Comparison of ENCODE assay signal across 28 cellular contexts in genomic region chr18:23033079-23033478, GRCh38.
DNase-seq lines count a peak whose midpoint lies in the region; ATAC-seq and TF ChIP-seq lines count a peak whose summit lies in the region.
"Had no signal": no experiment of that assay in that cellular context is flagged by ENCODE, and none has a peak within 500 bp of the region (broad histone marks: within the 10 kb centered on the region; RNA-seq: fewer than 3 reads in every experiment).

No MANE protein-coding gene starts in this region.

- H3K9me3 ChIP-seq in AG04450 (ENCODE audit: control insufficient read depth, insufficient read depth, low read length) = no peaks in the 10 kb centered on the region
- no peaks in the 10 kb centered on the region for H3K9me3 ChIP-seq in endodermal cell (ENCODE audit: control insufficient read depth, low read length)
- H3K9me3 ChIP-seq in osteoblast (ENCODE audit: low read depth, low read length) = no peaks in the 10 kb centered on the region
- H3K9me3 ChIP-seq: esophagus muscularis mucosa, gastrocnemius medialis, left ventricle myocardium inferior, sigmoid colon, tibial nerve had no signal

- POLR2A ChIA-PET in AG04450 (lab: Yijun Ruan, JAX) = interaction anchor here (0.7 to 1.9 kb wide), 2 partner anchors 347 to 371 kb away, joined by 3 to 9 read pairs; no protein-coding TSS in a partner anchor

- peaks cover 11% of the 10 kb centered on the region for H3K36me3 Mint-ChIP-seq in endodermal cell (ENCODE audit: low read depth)
- H3K36me3 Mint-ChIP-seq in activated T-cell treated with anti-CD3 and anti-CD28 coated beads, Interleukin-2, amount 50 U/mL, for 72 hours (ENCODE audit: insufficient read depth in 2 of 2) = no peaks in the 10 kb centered on the region
- H3K36me3 Mint-ChIP-seq: immature natural killer cell had no signal

- H3K9ac ChIP-seq in endodermal cell (ENCODE audit: extremely low read depth, low read length, poor library complexity, severe bottlenecking) = no peak overlapping the region

- no peaks in the 10 kb centered on the region for H3K27me3 Mint-ChIP-seq in endodermal cell (ENCODE audit: insufficient read depth)
- no peaks in the 10 kb centered on the region for H3K27me3 Mint-ChIP-seq in activated T-cell treated with anti-CD3 and anti-CD28 coated beads, Interleukin-2, amount 50 U/mL, for 72 hours (ENCODE audit: low read depth)
- H3K27me3 Mint-ChIP-seq: activated naive CD8-positive, alpha-beta T cell treated with anti-CD3 and anti-CD28 coated beads, Interleukin-2, amount 10 ng/mL, durations not matched to agents 7 days and 5 days; B cell; stimulated activated naive CD8-positive, alpha-beta T cell treated with anti-CD3 and anti-CD28 coated beads, Interleukin-15, amount 100 ng/mL, for 72 hours had no signal

- WGBS in endodermal cell (ENCODE audit: insufficient coverage in 1 of 2, insufficient read length in 1 of 2), 2 experiments = 85 to 100% methylated on average over 2 to 3 of the region's 3 CpGs

- H3K27ac Mint-ChIP-seq in endodermal cell = peak overlapping the region; percentile 26
- H3K27ac Mint-ChIP-seq in activated T-cell treated with anti-CD3 and anti-CD28 coated beads, Interleukin-2, amount 50 U/mL, for 72 hours = no peak overlapping the region
- H3K27ac Mint-ChIP-seq: activated naive CD8-positive, alpha-beta T cell treated with anti-CD3 and anti-CD28 coated beads, Interleukin-2, amount 10 ng/mL, durations not matched to agents 7 days and 5 days; B cell; immature natural killer cell; stimulated activated naive CD8-positive, alpha-beta T cell treated with anti-CD3 and anti-CD28 coated beads, Interleukin-15, amount 100 ng/mL, for 72 hours had no signal

- no peak overlapping the region for H2AFZ ChIP-seq in osteoblast (ENCODE audit: low read length)

- H3K79me2 ChIP-seq in osteoblast (ENCODE audit: insufficient read depth, low read length) = no peaks in the 10 kb centered on the region

- H3K4me1 ChIP-seq in endodermal cell (ENCODE audit: control insufficient read depth, insufficient read depth, low read length) (peaks cover 3% of the 10 kb centered on the region), osteoblast (ENCODE audit: insufficient read depth, low read length) (peaks cover 24% of the 10 kb centered on the region)
- H3K4me1 ChIP-seq: gastrocnemius medialis, left ventricle myocardium inferior, sigmoid colon had no signal

- H3K36me3 ChIP-seq in endodermal cell (ENCODE audit: control insufficient read depth, insufficient read depth, low read length) (peaks cover 8% of the 10 kb centered on the region), osteoblast (ENCODE audit: insufficient read depth, low read length) (no peaks in the 10 kb centered on the region)
- H3K36me3 ChIP-seq: esophagus muscularis mucosa, gastrocnemius medialis, left ventricle myocardium inferior, tibial nerve had no signal

- CTCF ChIA-PET in AG04450 (lab: Charles Lee) = interaction anchor here (0.6 to 5.2 kb wide), 5 partner anchors 12 to 379 kb away, joined by 3 to 30 read pairs (median 5); no protein-coding TSS in a partner anchor

- peaks cover 16% of the 10 kb centered on the region for H3K4me1 Mint-ChIP-seq in endodermal cell
- no peaks in the 10 kb centered on the region for H3K4me1 Mint-ChIP-seq in activated T-cell treated with anti-CD3 and anti-CD28 coated beads, Interleukin-2, amount 50 U/mL, for 72 hours (ENCODE audit: low read depth)
- H3K4me1 Mint-ChIP-seq: B cell; stimulated activated naive CD8-positive, alpha-beta T cell treated with anti-CD3 and anti-CD28 coated beads, Interleukin-15, amount 100 ng/mL, for 72 hours had no signal

- no peaks in the 10 kb centered on the region for H3K9me3 Mint-ChIP-seq in endodermal cell
- H3K9me3 Mint-ChIP-seq in activated T-cell treated with anti-CD3 and anti-CD28 coated beads, Interleukin-2, amount 50 U/mL, for 72 hours = no peaks in the 10 kb centered on the region
- H3K9me3 Mint-ChIP-seq: activated naive CD8-positive, alpha-beta T cell treated with anti-CD3 and anti-CD28 coated beads, Interleukin-2, amount 10 ng/mL, durations not matched to agents 7 days and 5 days; immature natural killer cell; neural crest cell; stimulated activated naive CD8-positive, alpha-beta T cell treated with anti-CD3 and anti-CD28 coated beads, Interleukin-15, amount 100 ng/mL, for 72 hours had no signal

- no peak overlapping the region for H3K4me3 ChIP-seq in AG04450 (ENCODE audit: low read depth, low read length)
- no peak overlapping the region for H3K4me3 ChIP-seq in endodermal cell (ENCODE audit: low read length)
- no peak overlapping the region for H3K4me3 ChIP-seq in osteoblast (ENCODE audit: insufficient read depth, low read length)
- H3K4me3 ChIP-seq: esophagus muscularis mucosa, gastrocnemius medialis, left ventricle myocardium inferior, sigmoid colon, tibial nerve had no signal

- H3K4me2 ChIP-seq in osteoblast (ENCODE audit: insufficient read depth, low read length) = no peak overlapping the region

- DNase-seq in AG04450 (ENCODE audit: low read depth, low spot score) (no peak), NCI-H69 (lab: John Stamatoyannopoulos, UW) (peak; percentile 54), endodermal cell (no peak), osteoblast (ENCODE audit: insufficient read length, low spot score, missing footprints) (no peak), NK-92 (lab: John Stamatoyannopoulos, UW; ENCODE audit: unreplicated experiment) (no peak), COR-L47 (lab: John Stamatoyannopoulos, UW) (no peak), T-helper 1 cell (no peak)
- DNase-seq in activated T-cell treated with anti-CD3 and anti-CD28 coated beads, Interleukin-2, amount 50 U/mL, for 72 hours = no peak
- DNase-seq: activated CD4-positive, alpha-beta T cell treated with anti-CD3 and anti-CD28 coated beads, Interleukin-2, amount 50 U/mL, for 48 hours; activated CD8-positive, alpha-beta memory T cell treated with anti-CD3 and anti-CD28 coated beads, Interleukin-2, amount 50 U/mL, for 48 hours; activated naive CD8-positive, alpha-beta T cell treated with anti-CD3 and anti-CD28 coated beads, Interleukin-2, amount 10 ng/mL, durations not matched to agents 7 days and 5 days; DMS53; effector CD8-positive, alpha-beta T cell; gastrocnemius medialis; GOT3; hippocampal formation; immature natural killer cell; Karpas-422; left ventricle myocardium inferior; NCI-H187 treated with DMSO at 0.1 percent for 48 hours; NCI-H748 treated with DMSO at 0.1 percent for 48 hours; sigmoid colon; stimulated activated naive CD8-positive, alpha-beta T cell treated with anti-CD3 and anti-CD28 coated beads, Interleukin-15, amount 100 ng/mL, for 72 hours; T1000 had no signal

- H3K27me3 ChIP-seq in AG04450 (ENCODE audit: control insufficient read depth, insufficient read depth, low read length) (no peaks in the 10 kb centered on the region), endodermal cell (ENCODE audit: control insufficient read depth, insufficient read depth, low read length, poor library complexity, severe bottlenecking) (no peaks in the 10 kb centered on the region), osteoblast (ENCODE audit: insufficient read depth, low read length) (no peaks in the 10 kb centered on the region)
- H3K27me3 ChIP-seq: esophagus muscularis mucosa, gastrocnemius medialis, sigmoid colon, tibial nerve had no signal

- H3K4me3 Mint-ChIP-seq in endodermal cell = no peak overlapping the region
- no peak overlapping the region for H3K4me3 Mint-ChIP-seq in activated T-cell treated with anti-CD3 and anti-CD28 coated beads, Interleukin-2, amount 50 U/mL, for 72 hours
- H3K4me3 Mint-ChIP-seq: activated naive CD8-positive, alpha-beta T cell treated with anti-CD3 and anti-CD28 coated beads, Interleukin-2, amount 10 ng/mL, durations not matched to agents 7 days and 5 days; B cell; immature natural killer cell; neural crest cell; stimulated activated naive CD8-positive, alpha-beta T cell treated with anti-CD3 and anti-CD28 coated beads, Interleukin-15, amount 100 ng/mL, for 72 hours had no signal

- ATAC-seq in activated T-cell treated with anti-CD3 and anti-CD28 coated beads, Interleukin-2, amount 50 U/mL, for 72 hours (replicated peaks in 1 of 2) = no peak
- ATAC-seq: gastrocnemius medialis; stimulated activated naive CD8-positive, alpha-beta T cell treated with anti-CD3 and anti-CD28 coated beads, Interleukin-15, amount 100 ng/mL, for 72 hours had no signal

- TF ChIP-seq CTCF in AG04450 (IDR thresholded peaks at IDR 0.05; ENCODE audit: low read depth, low read length) (no peak), endodermal cell (conservative IDR thresholded peaks at IDR 0.05) (no peak), osteoblast (IDR thresholded peaks at IDR 0.05; ENCODE audit: extremely low read depth, low read depth, low read length) (no peak)

- H3K27ac ChIP-seq in AG04450 (ENCODE audit: low read depth, low read length) = peak overlapping the region; percentile 55
- H3K27ac ChIP-seq in endodermal cell (ENCODE audit: low read depth, low read length) = no peak overlapping the region
- H3K27ac ChIP-seq in osteoblast (ENCODE audit: low read depth, low read length) = peak overlapping the region; percentile 74
- H3K27ac ChIP-seq: esophagus muscularis mucosa, gastrocnemius medialis, left ventricle myocardium inferior, sigmoid colon had no signal

- H4K20me1 ChIP-seq in osteoblast (ENCODE audit: insufficient read depth, low read length) = no peaks in the 10 kb centered on the region
